In the genomic region with DNA sequence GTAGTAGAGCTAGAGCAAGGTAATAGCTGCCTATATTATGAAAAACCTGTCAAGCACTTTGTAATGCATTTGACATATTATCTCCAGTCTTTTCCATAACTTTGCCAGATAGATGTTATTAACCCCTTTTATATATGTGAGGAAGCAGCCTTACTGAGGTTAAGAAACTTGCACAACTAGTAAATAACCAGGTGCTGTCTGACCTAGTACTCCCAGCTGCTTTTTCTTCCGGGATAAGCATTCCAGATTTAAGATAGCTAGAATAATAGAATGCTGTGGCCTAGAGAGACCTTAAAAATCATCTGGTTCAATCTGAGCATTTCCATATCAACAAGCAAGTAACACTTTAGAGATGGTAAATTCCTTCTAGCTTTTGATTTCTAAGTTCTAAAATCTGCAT, we compare ENCODE assay signal across 8 cellular contexts. TPM values are rescaled to one million over a fixed set of nuclear protein-coding genes. Genes with fewer than 3 reads are reported as not detected.
DNase-seq lines count a peak whose midpoint lies in the region; ATAC-seq, FAIRE-seq and TF ChIP-seq lines count a peak whose summit lies in the region.

No MANE protein-coding gene starts in this region.

- H3K27me3 Mint-ChIP-seq in activated CD4-positive, alpha-beta T cell treated with anti-CD3 and anti-CD28 coated beads, Interleukin-2, amount 10 ng/mL, durations not matched to agents 7 days and 5 days, result no peaks in the 10 kb centered on the region
- no peaks in the 10 kb centered on the region for H3K27me3 Mint-ChIP-seq in activated naive CD8-positive, alpha-beta T cell treated with anti-CD3 and anti-CD28 coated beads, Interleukin-2, amount 10 ng/mL, durations not matched to agents 7 days and 5 days

- no peak for DNase-seq in activated CD4-positive, alpha-beta T cell treated with anti-CD3 and anti-CD28 coated beads, Interleukin-2, amount 10 ng/mL, durations not matched to agents 7 days and 5 days
- DNase-seq in activated CD4-positive, alpha-beta T cell treated with anti-CD3 and anti-CD28 coated beads, Interleukin-2, amount 50 U/mL, for 4 hours, result no peak
- no peak for DNase-seq in activated naive CD8-positive, alpha-beta T cell treated with anti-CD3 and anti-CD28 coated beads, Interleukin-2, amount 10 ng/mL, durations not matched to agents 7 days and 5 days
- DNase-seq in HepG2 (ENCODE audit: low spot score) (peak; percentile 9), thyroid gland (no peak), COR-L47 (lab: John Stamatoyannopoulos, UW) (no peak)

- peak overlapping the region; percentile 87 for H3K4me2 ChIP-seq in HepG2 (ENCODE audit: low read depth, low read length)

- H3K4me1 ChIP-seq in HepG2 (ENCODE audit: insufficient read depth, low read length) (peaks cover 45% of the 10 kb centered on the region), thyroid gland (peaks cover 13 to 14% of the 10 kb centered on the region in 2 donors)

- H3K36me3 Mint-ChIP-seq in activated CD4-positive, alpha-beta T cell treated with anti-CD3 and anti-CD28 coated beads, Interleukin-2, amount 10 ng/mL, durations not matched to agents 7 days and 5 days (ENCODE audit: low read depth), result peaks cover 22% of the 10 kb centered on the region
- H3K36me3 Mint-ChIP-seq in activated naive CD8-positive, alpha-beta T cell treated with anti-CD3 and anti-CD28 coated beads, Interleukin-2, amount 10 ng/mL, durations not matched to agents 7 days and 5 days, result peaks cover 9% of the 10 kb centered on the region

- peak overlapping the region; percentile 89 for H3K9ac ChIP-seq in HepG2 (ENCODE audit: insufficient read depth, low read depth, low read length)

- peaks cover 26% of the 10 kb centered on the region for H4K20me1 ChIP-seq in HepG2 (ENCODE audit: insufficient read depth, low read length)

- H3K27ac Mint-ChIP-seq in activated CD4-positive, alpha-beta T cell treated with anti-CD3 and anti-CD28 coated beads, Interleukin-2, amount 10 ng/mL, durations not matched to agents 7 days and 5 days, result peak overlapping the region; percentile 98
- H3K27ac Mint-ChIP-seq in activated naive CD8-positive, alpha-beta T cell treated with anti-CD3 and anti-CD28 coated beads, Interleukin-2, amount 10 ng/mL, durations not matched to agents 7 days and 5 days, result peak overlapping the region; percentile 8

- CTCF ChIA-PET in activated CD4-positive, alpha-beta T cell treated with anti-CD3 and anti-CD28 coated beads, Interleukin-2, amount 10 ng/mL, durations not matched to agents 7 days and 5 days (lab: Charles Lee), result interaction anchor here (1.2 to 2.2 kb wide), 3 partner anchors 201 to 309 kb away, joined by 3 to 6 read pairs (median 4); a partner anchor contains a TSS
- CTCF ChIA-PET in HepG2 (lab: Yijun Ruan, JAX; ENCODE audit: low intra/inter-chr PET ratio, low total read pairs), result interaction anchor here (1.2 kb wide), 1 partner anchor 206 kb away, joined by 3 read pairs; no protein-coding TSS in a partner anchor

- no peak for FAIRE-seq in HepG2 (lab: Jason Lieb, UNC)

- no peaks in the 10 kb centered on the region for H3K9me3 Mint-ChIP-seq in activated CD4-positive, alpha-beta T cell treated with anti-CD3 and anti-CD28 coated beads, Interleukin-2, amount 10 ng/mL, durations not matched to agents 7 days and 5 days
- H3K9me3 Mint-ChIP-seq in activated naive CD8-positive, alpha-beta T cell treated with anti-CD3 and anti-CD28 coated beads, Interleukin-2, amount 10 ng/mL, durations not matched to agents 7 days and 5 days, result no peaks in the 10 kb centered on the region

- H3K36me3 ChIP-seq in HepG2 (replicated peaks in 1 of 2; ENCODE audit: control insufficient read depth in 1 of 2, insufficient read depth in 2 of 2, low read length in 2 of 2), result no peaks in the 10 kb centered on the region
- H3K36me3 ChIP-seq in thyroid gland, result no peaks in the 10 kb centered on the region

- TF ChIP-seq POLR2A in HepG2 (IDR thresholded peaks at IDR 0.05; ENCODE audit: insufficient read depth in 1 of 2, low read depth in 2 of 2, low read length in 2 of 2), result no peak
- no peak for TF ChIP-seq POLR2A in thyroid gland (IDR thresholded peaks at IDR 0.05)

- no TSS peak for BruUV-seq in HepG2 (replicated peaks; lab: Mats Ljungman, UMichigan)

- no peaks in the 10 kb centered on the region; a peak in 1 of 5 replicates for H3K27me3 ChIP-seq in HepG2 (ENCODE audit: control insufficient read depth in 1 of 2, insufficient read depth in 2 of 2, low read length in 2 of 2)
- no peaks in the 10 kb centered on the region for H3K27me3 ChIP-seq in thyroid gland

- H3K9me3 ChIP-seq in HepG2 (ENCODE audit: low read length) (no peaks in the 10 kb centered on the region), thyroid gland (no peaks in the 10 kb centered on the region)

- H3K79me2 ChIP-seq in HepG2 (ENCODE audit: insufficient read depth, low read length), result peaks cover 59% of the 10 kb centered on the region

- no peak overlapping the region for H2AFZ ChIP-seq in HepG2 (ENCODE audit: low read length)

- H3K4me3 ChIP-seq in HepG2 (replicated peaks in 1 of 3; ENCODE audit: insufficient read depth in 1 of 3, low read depth in 2 of 3, low read length in 3 of 3), result peak overlapping the region; percentile 84 to 97 (median 95)
- H3K4me3 ChIP-seq in thyroid gland (replicated peaks in 1 of 3), result peak overlapping the region in 1 of 3 donors; percentile 81

- peak overlapping the region; percentile 100 for H3K4me3 Mint-ChIP-seq in activated CD4-positive, alpha-beta T cell treated with anti-CD3 and anti-CD28 coated beads, Interleukin-2, amount 10 ng/mL, durations not matched to agents 7 days and 5 days
- H3K4me3 Mint-ChIP-seq in activated naive CD8-positive, alpha-beta T cell treated with anti-CD3 and anti-CD28 coated beads, Interleukin-2, amount 10 ng/mL, durations not matched to agents 7 days and 5 days, result peak overlapping the region; percentile 96

- no peak for TF ChIP-seq RAD21 in HepG2 (CRISPR knock-in tag; IDR thresholded peaks at IDR 0.05)

- peaks cover 48% of the 10 kb centered on the region for H3K4me1 Mint-ChIP-seq in activated CD4-positive, alpha-beta T cell treated with anti-CD3 and anti-CD28 coated beads, Interleukin-2, amount 10 ng/mL, durations not matched to agents 7 days and 5 days
- H3K4me1 Mint-ChIP-seq in activated naive CD8-positive, alpha-beta T cell treated with anti-CD3 and anti-CD28 coated beads, Interleukin-2, amount 10 ng/mL, durations not matched to agents 7 days and 5 days, result peaks cover 25% of the 10 kb centered on the region

- H3K27ac ChIP-seq in HepG2 (ENCODE audit: extremely low read length, insufficient read depth, low read length), result peak overlapping the region; percentile 90
- H3K27ac ChIP-seq in thyroid gland, result peak overlapping the region in 2 of 3 donors; percentile 96 to 98

- no peak for ATAC-seq in activated naive CD8-positive, alpha-beta T cell treated with anti-CD3 and anti-CD28 coated beads, Interleukin-2, amount 10 ng/mL, durations not matched to agents 7 days and 5 days (ENCODE audit: low read depth)
- ATAC-seq in HepG2 (no peak), HG03457 (IDR thresholded peaks at IDR 0.05; ENCODE audit: unreplicated experiment) (no peak), GM18867 (IDR thresholded peaks at IDR 0.05; ENCODE audit: unreplicated experiment) (no peak)

- in situ Hi-C loops in HepG2 (cut with HindIII; ENCODE audit: extremely low pct_ligation_motif_present, low pct_unique_long_range_greater_than_20kb), result no loop called here

- POLR2A ChIA-PET in activated CD4-positive, alpha-beta T cell treated with anti-CD3 and anti-CD28 coated beads, Interleukin-2, amount 10 ng/mL, durations not matched to agents 7 days and 5 days (lab: Charles Lee), result no interaction called here
- POLR2A ChIA-PET in activated naive CD8-positive, alpha-beta T cell treated with anti-CD3 and anti-CD28 coated beads, Interleukin-2, amount 10 ng/mL, durations not matched to agents 7 days and 5 days (lab: Charles Lee), result interaction anchor here (0.5 to 2.8 kb wide), 8 partner anchors 9 to 1951 kb away, joined by 3 to 29 read pairs (median 8); a partner anchor contains a TSS
- POLR2A ChIA-PET in HepG2 (lab: Yijun Ruan, JAX), result interaction anchor here (1.3 to 2.3 kb wide), 3 partner anchors 68 to 76 kb away, joined by 5 to 7 read pairs (median 5); no protein-coding TSS in a partner anchor

- 0% methylated on average over 1 of the region's 1 CpG for WGBS in HepG2 (ENCODE audit: low lambda C conversion rate)
- 11 to 21% methylated on average over 1 of the region's 1 CpG for WGBS in thyroid gland, 2 donors

- TF ChIP-seq CTCF in HepG2 (CRISPR knock-in tag; IDR thresholded peaks at IDR 0.05) (no peak), thyroid gland (IDR thresholded peaks at IDR 0.05) (no peak)

- TF ChIP-seq EP300 in HepG2 (IDR thresholded peaks at IDR 0.05; ENCODE audit: low read depth in 2 of 2, low read length in 2 of 2) (no peak), HepG2 (CRISPR knock-in tag; IDR thresholded peaks at IDR 0.05; ENCODE audit: borderline replicate concordance) (no peak)

- intact Hi-C loops in HepG2 (cut with micrococcal nuclease; ENCODE audit: unreplicated experiment) (loop anchor here (5.0 to 10.0 kb wide), 4 partner anchors 36 to 319 kb away; a partner anchor contains a TSS), thyroid gland (cut with DNase I) (no loop called here)

RNA-seq across cellular contexts. Expression of a gene that starts 1.6 kb away (rescaled TPM):
- 10 to 100 TPM; 66.8 to 75.3 TPM for total RNA-seq in activated CD4-positive, alpha-beta T cell treated with anti-CD3 and anti-CD28 coated beads, Interleukin-2, amount 10 ng/mL, durations not matched to agents 7 days and 5 days
- total RNA-seq in activated naive CD8-positive, alpha-beta T cell treated with anti-CD3 and anti-CD28 coated beads, Interleukin-2, amount 10 ng/mL, durations not matched to agents 7 days and 5 days, result 10 to 100 TPM; 62.4 to 71.0 TPM
- total RNA-seq in HepG2 (2016; rRNA removed; fragmentation: Illumina TruSeq; extraction: Trizol) (41.5 and 55.7 TPM in 2 replicates), thyroid gland (10 to 100 TPM; 45.1 to 75.6 (median 58.1) TPM)
- total RNA-seq in HepG2 (2016; cell fraction: cytosol; rRNA removed; fragmentation: Illumina TruSeq; extraction: Trizol; ENCODE audit: low read depth), result 31.7 and 34.5 TPM in 2 replicates
- total RNA-seq in HepG2 (2016; cell fraction: insoluble cytoplasmic fraction; rRNA removed; fragmentation: Illumina TruSeq; extraction: Trizol), result 40.7 and 48.7 TPM in 2 replicates
- total RNA-seq in HepG2 (2016; cell fraction: membrane; rRNA removed; fragmentation: Illumina TruSeq; extraction: Trizol), result 50.0 and 52.9 TPM in 2 replicates
- total RNA-seq in HepG2 (2016; cell fraction: nucleus; rRNA removed; fragmentation: Illumina TruSeq; extraction: Trizol), result 27.4 and 29.1 TPM in 2 replicates
- 19.1 and 26.0 TPM in 2 replicates for polyA plus RNA-seq in HepG2 (2011; rRNA removed)
- 12.0 and 16.2 TPM in 2 replicates for polyA plus RNA-seq in HepG2 (2011; cell fraction: cytosol; rRNA removed)
- 8.1 and 9.6 TPM in 2 replicates for polyA plus RNA-seq in HepG2 (2011; cell fraction: nucleus; rRNA removed)
- 26.0 and 35.6 TPM in 2 replicates for polyA plus RNA-seq in HepG2 (2012)
- 33.7 and 40.6 TPM in 2 replicates for polyA plus RNA-seq in HepG2 (2016; cell fraction: cytosol; fragmentation: Illumina TruSeq; extraction: Trizol; ENCODE audit: low read depth)
- polyA plus RNA-seq in HepG2 (2016; cell fraction: insoluble cytoplasmic fraction; fragmentation: Illumina TruSeq; extraction: Trizol; ENCODE audit: low read depth), result 61.0 and 63.7 TPM in 2 replicates
- polyA plus RNA-seq in HepG2 (2016; cell fraction: membrane; fragmentation: Illumina TruSeq; extraction: Trizol; ENCODE audit: low read depth), result 43.8 and 46.0 TPM in 2 replicates
- polyA plus RNA-seq in HepG2 (2016; cell fraction: nucleus; fragmentation: Illumina TruSeq; extraction: Trizol; ENCODE audit: insufficient read depth, low read depth), result 44.9 and 48.5 TPM in 2 replicates
- 11.0 and 12.6 TPM in 2 replicates for polyA minus RNA-seq in HepG2 (2011; rRNA and poly(A)+ RNA removed; ENCODE audit: low replicate concordance)
- polyA minus RNA-seq in HepG2 (2011; cell fraction: cytosol; rRNA and poly(A)+ RNA removed), result 18.4 and 24.7 TPM in 2 replicates
- polyA minus RNA-seq in HepG2 (2011; cell fraction: nucleus; rRNA and poly(A)+ RNA removed), result 38.0 and 42.0 TPM in 2 replicates
